In the genomic region with DNA sequence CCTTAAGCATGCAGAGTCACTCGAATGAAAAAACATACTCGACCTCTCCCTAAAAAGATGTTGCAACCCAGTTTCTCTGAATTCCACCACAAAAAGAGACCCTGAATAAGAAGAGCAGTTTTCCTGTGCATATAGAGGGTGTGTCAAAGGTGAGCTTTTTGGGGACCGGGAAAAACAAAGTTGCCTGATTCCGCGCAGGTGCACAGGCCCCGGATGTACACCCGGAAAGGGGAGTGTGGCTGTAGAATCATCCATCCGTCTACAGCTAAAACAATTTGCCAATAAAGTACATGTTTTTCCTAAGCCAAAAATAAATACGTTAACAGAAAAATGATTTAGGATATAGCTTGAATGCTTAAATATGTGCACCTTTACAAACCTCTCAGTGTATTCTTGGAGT, we compare ENCODE assay signal across 30 cellular contexts. TPM values are rescaled to one million over a fixed set of nuclear protein-coding genes. Genes with fewer than 3 reads are reported as not detected.
"Had no signal": no experiment of that assay in that cellular context is flagged by ENCODE, and none has a peak within 500 bp of the region (broad histone marks: within the 10 kb centered on the region; RNA-seq: fewer than 3 reads in every experiment).

No MANE protein-coding gene starts in this region.

- H3K27ac ChIP-seq: brain microvascular endothelial cell, epithelial cell of prostate, esophagus squamous epithelium, gastroesophageal sphincter had no signal

- H3K4me1 ChIP-seq: esophagus squamous epithelium, gastroesophageal sphincter had no signal

- H3K4me3 Mint-ChIP-seq: activated CD8-positive, alpha-beta T cell treated with anti-CD3 and anti-CD28 coated beads for 36 hours; activated naive CD8-positive, alpha-beta T cell; activated T-cell treated with anti-CD3 and anti-CD28 coated beads, Interleukin-2, amount 50 U/mL, for 4 hours; activated T-helper 17 cell treated with anti-CD3 and anti-CD28 coated beads, Interleukin-2, amount 50 U/mL, for 72 hours; central memory CD8-positive, alpha-beta T cell; effector memory CD8-positive, alpha-beta T cell; WTC11 had no signal

- H3K27me3 Mint-ChIP-seq: activated CD8-positive, alpha-beta T cell treated with anti-CD3 and anti-CD28 coated beads for 36 hours; activated naive CD8-positive, alpha-beta T cell; activated T-helper 17 cell treated with anti-CD3 and anti-CD28 coated beads, Interleukin-2, amount 50 U/mL, for 72 hours; central memory CD8-positive, alpha-beta T cell; effector memory CD8-positive, alpha-beta T cell had no signal

- ATAC-seq: activated CD4-positive, CD25-positive, alpha-beta regulatory T cell treated with anti-CD3 and anti-CD28 coated beads, Interleukin-2, amount 50 U/mL, for 24 hours; activated CD8-positive, alpha-beta T cell treated with anti-CD3 and anti-CD28 coated beads for 36 hours; activated T-cell treated with anti-CD3 and anti-CD28 coated beads, Interleukin-2, amount 50 U/mL, for 4 hours; activated T-helper 17 cell treated with anti-CD3 and anti-CD28 coated beads, Interleukin-2, amount 50 U/mL, for 72 hours; effector memory CD8-positive, alpha-beta T cell; gastroesophageal sphincter; WTC11 had no signal

- H3K9me3 ChIP-seq: esophagus squamous epithelium, gastroesophageal sphincter had no signal

- DNase-seq: activated CD4-positive, alpha-beta T cell treated with anti-CD3 and anti-CD28 coated beads for 48 hours; activated CD4-positive, alpha-beta T cell treated with anti-CD3 and anti-CD28 coated beads, Interleukin-2, amount 50 U/mL, for 1 hour; activated CD4-positive, alpha-beta T cell treated with anti-CD3 and anti-CD28 coated beads, Interleukin-2, amount 50 U/mL, for 48 hours; activated CD8-positive, alpha-beta memory T cell treated with anti-CD3 and anti-CD28 coated beads for 24 hours; activated CD8-positive, alpha-beta T cell treated with anti-CD3 and anti-CD28 coated beads for 36 hours; activated effector memory CD4-positive, alpha-beta T cell treated with Interleukin-2 at 50 U/mL for 16 hours; activated gamma-delta T cell treated with Interleukin-2 at 50 U/mL for 16 hours; activated naive CD4-positive, alpha-beta T cell treated with anti-CD3 and anti-CD28 coated beads, Interleukin-2, amount 50 U/mL, for 16 hours; activated naive CD4-positive, alpha-beta T cell treated with Interleukin-2 at 50 U/mL for 16 hours; activated T-cell treated with anti-CD3 and anti-CD28 coated beads, Interleukin-2, amount 50 U/mL, for 4 hours; amniotic stem cell; anterior cingulate cortex; brain microvascular endothelial cell; cortex of kidney; dermis blood vessel endothelial cell; effector CD4-positive, alpha-beta T cell; effector memory CD8-positive, alpha-beta T cell; esophagus squamous epithelium; foreskin melanocyte; T-helper 2 cell had no signal

- H3K4me3 ChIP-seq: esophagus squamous epithelium, gastroesophageal sphincter had no signal

- H3K9me3 Mint-ChIP-seq: activated CD8-positive, alpha-beta T cell treated with anti-CD3 and anti-CD28 coated beads for 36 hours; activated T-cell treated with anti-CD3 and anti-CD28 coated beads, Interleukin-2, amount 50 U/mL, for 4 hours; activated T-helper 17 cell treated with anti-CD3 and anti-CD28 coated beads, Interleukin-2, amount 50 U/mL, for 72 hours; central memory CD8-positive, alpha-beta T cell; effector memory CD8-positive, alpha-beta T cell had no signal

- H3K4me1 Mint-ChIP-seq: activated T-helper 17 cell treated with anti-CD3 and anti-CD28 coated beads, Interleukin-2, amount 50 U/mL, for 72 hours; central memory CD8-positive, alpha-beta T cell had no signal

- H3K36me3 ChIP-seq: brain microvascular endothelial cell had no signal

- H3K27me3 ChIP-seq: brain microvascular endothelial cell, esophagus squamous epithelium, gastroesophageal sphincter had no signal

- H3K27ac Mint-ChIP-seq: activated CD8-positive, alpha-beta T cell treated with anti-CD3 and anti-CD28 coated beads for 36 hours; activated naive CD8-positive, alpha-beta T cell; activated T-helper 17 cell treated with anti-CD3 and anti-CD28 coated beads, Interleukin-2, amount 50 U/mL, for 72 hours; WTC11 had no signal

- FAIRE-seq: astrocyte, bronchial epithelial cell, colon had no signal

RNA-seq across cellular contexts. Expression of gene IRF4, which starts 41.2 kb away (rescaled TPM):
- total RNA-seq: bronchial epithelial cell, dermis blood vessel endothelial cell had no signal
